ENCODE assay signal across 1 cellular context in the genomic region with DNA sequence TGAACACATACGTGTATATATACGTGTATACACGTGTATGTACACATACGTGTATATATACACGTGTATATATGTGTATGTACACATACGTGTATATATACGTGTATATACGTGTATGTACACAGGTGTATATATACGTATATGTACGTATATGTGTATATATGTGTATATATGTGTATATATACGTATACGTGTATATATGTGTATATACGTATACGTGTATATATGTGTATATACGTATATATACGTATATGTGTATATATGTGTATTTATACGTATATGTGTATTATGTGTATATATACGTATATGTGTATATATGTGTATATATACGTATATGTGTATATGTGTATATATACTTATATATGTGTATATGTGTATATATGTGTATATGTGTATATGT.
TF ChIP-seq lines count a peak whose summit lies in the region.

No MANE protein-coding gene starts in this region.

TF ChIP-seq in K562, 482 proteins besides CTCF, POLR2A, EP300 and RAD21 (continued from another document):
- TF ChIP-seq, protein P1, sequence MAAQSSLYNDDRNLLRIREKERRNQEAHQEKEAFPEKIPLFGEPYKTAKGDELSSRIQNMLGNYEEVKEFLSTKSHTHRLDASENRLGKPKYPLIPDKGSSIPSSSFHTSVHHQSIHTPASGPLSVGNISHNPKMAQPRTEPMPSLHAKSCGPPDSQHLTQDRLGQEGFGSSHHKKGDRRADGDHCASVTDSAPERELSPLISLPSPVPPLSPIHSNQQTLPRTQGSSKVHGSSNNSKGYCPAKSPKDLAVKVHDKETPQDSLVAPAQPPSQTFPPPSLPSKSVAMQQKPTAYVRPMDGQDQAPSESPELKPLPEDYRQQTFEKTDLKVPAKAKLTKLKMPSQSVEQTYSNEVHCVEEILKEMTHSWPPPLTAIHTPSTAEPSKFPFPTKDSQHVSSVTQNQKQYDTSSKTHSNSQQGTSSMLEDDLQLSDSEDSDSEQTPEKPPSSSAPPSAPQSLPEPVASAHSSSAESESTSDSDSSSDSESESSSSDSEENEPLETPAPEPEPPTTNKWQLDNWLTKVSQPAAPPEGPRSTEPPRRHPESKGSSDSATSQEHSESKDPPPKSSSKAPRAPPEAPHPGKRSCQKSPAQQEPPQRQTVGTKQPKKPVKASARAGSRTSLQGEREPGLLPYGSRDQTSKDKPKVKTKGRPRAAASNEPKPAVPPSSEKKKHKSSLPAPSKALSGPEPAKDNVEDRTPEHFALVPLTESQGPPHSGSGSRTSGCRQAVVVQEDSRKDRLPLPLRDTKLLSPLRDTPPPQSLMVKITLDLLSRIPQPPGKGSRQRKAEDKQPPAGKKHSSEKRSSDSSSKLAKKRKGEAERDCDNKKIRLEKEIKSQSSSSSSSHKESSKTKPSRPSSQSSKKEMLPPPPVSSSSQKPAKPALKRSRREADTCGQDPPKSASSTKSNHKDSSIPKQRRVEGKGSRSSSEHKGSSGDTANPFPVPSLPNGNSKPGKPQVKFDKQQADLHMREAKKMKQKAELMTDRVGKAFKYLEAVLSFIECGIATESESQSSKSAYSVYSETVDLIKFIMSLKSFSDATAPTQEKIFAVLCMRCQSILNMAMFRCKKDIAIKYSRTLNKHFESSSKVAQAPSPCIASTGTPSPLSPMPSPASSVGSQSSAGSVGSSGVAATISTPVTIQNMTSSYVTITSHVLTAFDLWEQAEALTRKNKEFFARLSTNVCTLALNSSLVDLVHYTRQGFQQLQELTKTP (IDR thresholded peaks at IDR 0.05; ENCODE audit: low read depth in 1 of 2, partially characterized antibody in 2 of 2) = no peak
- TF ChIP-seq E2F3 (CRISPR knock-in tag; IDR thresholded peaks at IDR 0.05) (no peak), NUFIP1 (IDR thresholded peaks at IDR 0.05; ENCODE audit: partially characterized antibody) (no peak), HMGN3 (IDR thresholded peaks at IDR 0.05; ENCODE audit: borderline replicate concordance, extremely low read depth, insufficient read length, low read depth, low read length) (no peak), ZNF551 (CRISPR knock-in tag; IDR thresholded peaks at IDR 0.05) (no peak), PPARD (CRISPR knock-in tag; IDR thresholded peaks at IDR 0.05) (0 out of 2 replicates have a peak, but pooled peaks have one; percentile 65), NRF1 (conservative IDR thresholded peaks at IDR 0.05 in 1 of 2, IDR thresholded peaks at IDR 0.05 in 1 of 2) (no peak), POLR2AphosphoS2 (IDR thresholded peaks at IDR 0.05; ENCODE audit: low read length) (no peak), ZNF140 (CRISPR knock-in tag; IDR thresholded peaks at IDR 0.05) (peak; percentile 53; the same call in 1 of the 2 replicates), PRPF4 (IDR thresholded peaks at IDR 0.05; ENCODE audit: insufficient read depth, low read depth, low read length, poor library complexity, severe bottlenecking) (no peak), RBM39 (optimal IDR thresholded peaks at IDR 0.05; ENCODE audit: low read depth, low read length) (no peak), BCL6 (CRISPR knock-in tag; IDR thresholded peaks at IDR 0.05) (no peak), DNMT1 (IDR thresholded peaks at IDR 0.05) (no peak), MEF2D (tag; conservative IDR thresholded peaks at IDR 0.05; ENCODE audit: low read depth) (no peak), ZNF274 (IDR thresholded peaks at IDR 0.05; ENCODE audit: borderline replicate concordance, low read depth, low read length) (no peak), CBFA2T3 (IDR thresholded peaks at IDR 0.05) (no peak), EP400 (IDR thresholded peaks at IDR 0.05) (no peak), HEY1 (CRISPR knock-in tag; IDR thresholded peaks at IDR 0.05; ENCODE audit: borderline replicate concordance) (no peak), SMARCA5 (IDR thresholded peaks at IDR 0.05) (no peak), SPI1 (IDR thresholded peaks at IDR 0.05; ENCODE audit: borderline replicate concordance, low read depth, low read length) (no peak), KDM5B (IDR thresholded peaks at IDR 0.05; ENCODE audit: insufficient replicate concordance, low read depth, low read length) (no peak), PHB2 (IDR thresholded peaks at IDR 0.05; ENCODE audit: low read depth) (no peak), ZNF408 (CRISPR knock-in tag; IDR thresholded peaks at IDR 0.05; ENCODE audit: low read depth) (peak; percentile 93), MEIS2 (IDR thresholded peaks at IDR 0.05; ENCODE audit: partially characterized antibody) (no peak), PHTF2 (CRISPR knock-in tag; IDR thresholded peaks at IDR 0.05) (peak; percentile 48; the same call in 1 of the 2 replicates), NFIX (CRISPR knock-in tag; IDR thresholded peaks at IDR 0.05; ENCODE audit: low read depth) (peak; percentile 64), PML (IDR thresholded peaks at IDR 0.05; ENCODE audit: low read length) (no peak), ZNF3 (CRISPR knock-in tag; IDR thresholded peaks at IDR 0.05) (no peak)
- TF ChIP-seq, protein P2, sequence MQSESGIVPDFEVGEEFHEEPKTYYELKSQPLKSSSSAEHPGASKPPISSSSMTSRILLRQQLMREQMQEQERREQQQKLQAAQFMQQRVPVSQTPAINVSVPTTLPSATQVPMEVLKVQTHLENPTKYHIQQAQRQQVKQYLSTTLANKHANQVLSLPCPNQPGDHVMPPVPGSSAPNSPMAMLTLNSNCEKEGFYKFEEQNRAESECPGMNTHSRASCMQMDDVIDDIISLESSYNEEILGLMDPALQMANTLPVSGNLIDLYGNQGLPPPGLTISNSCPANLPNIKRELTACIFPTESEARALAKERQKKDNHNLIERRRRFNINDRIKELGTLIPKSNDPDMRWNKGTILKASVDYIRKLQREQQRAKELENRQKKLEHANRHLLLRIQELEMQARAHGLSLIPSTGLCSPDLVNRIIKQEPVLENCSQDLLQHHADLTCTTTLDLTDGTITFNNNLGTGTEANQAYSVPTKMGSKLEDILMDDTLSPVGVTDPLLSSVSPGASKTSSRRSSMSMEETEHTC (IDR thresholded peaks at IDR 0.05) = no peak
- TF ChIP-seq, protein P3, sequence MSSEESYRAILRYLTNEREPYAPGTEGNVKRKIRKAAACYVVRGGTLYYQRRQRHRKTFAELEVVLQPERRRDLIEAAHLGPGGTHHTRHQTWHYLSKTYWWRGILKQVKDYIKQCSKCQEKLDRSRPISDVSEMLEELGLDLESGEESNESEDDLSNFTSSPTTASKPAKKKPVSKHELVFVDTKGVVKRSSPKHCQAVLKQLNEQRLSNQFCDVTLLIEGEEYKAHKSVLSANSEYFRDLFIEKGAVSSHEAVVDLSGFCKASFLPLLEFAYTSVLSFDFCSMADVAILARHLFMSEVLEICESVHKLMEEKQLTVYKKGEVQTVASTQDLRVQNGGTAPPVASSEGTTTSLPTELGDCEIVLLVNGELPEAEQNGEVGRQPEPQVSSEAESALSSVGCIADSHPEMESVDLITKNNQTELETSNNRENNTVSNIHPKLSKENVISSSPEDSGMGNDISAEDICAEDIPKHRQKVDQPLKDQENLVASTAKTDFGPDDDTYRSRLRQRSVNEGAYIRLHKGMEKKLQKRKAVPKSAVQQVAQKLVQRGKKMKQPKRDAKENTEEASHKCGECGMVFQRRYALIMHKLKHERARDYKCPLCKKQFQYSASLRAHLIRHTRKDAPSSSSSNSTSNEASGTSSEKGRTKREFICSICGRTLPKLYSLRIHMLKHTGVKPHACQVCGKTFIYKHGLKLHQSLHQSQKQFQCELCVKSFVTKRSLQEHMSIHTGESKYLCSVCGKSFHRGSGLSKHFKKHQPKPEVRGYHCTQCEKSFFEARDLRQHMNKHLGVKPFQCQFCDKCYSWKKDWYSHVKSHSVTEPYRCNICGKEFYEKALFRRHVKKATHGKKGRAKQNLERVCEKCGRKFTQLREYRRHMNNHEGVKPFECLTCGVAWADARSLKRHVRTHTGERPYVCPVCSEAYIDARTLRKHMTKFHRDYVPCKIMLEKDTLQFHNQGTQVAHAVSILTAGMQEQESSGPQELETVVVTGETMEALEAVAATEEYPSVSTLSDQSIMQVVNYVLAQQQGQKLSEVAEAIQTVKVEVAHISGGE (CRISPR knock-in tag; IDR thresholded peaks at IDR 0.05) = peak in 1 of 3 experiments; percentile 65; a peak in 1 of 6 replicates
- TF ChIP-seq, protein P4, sequence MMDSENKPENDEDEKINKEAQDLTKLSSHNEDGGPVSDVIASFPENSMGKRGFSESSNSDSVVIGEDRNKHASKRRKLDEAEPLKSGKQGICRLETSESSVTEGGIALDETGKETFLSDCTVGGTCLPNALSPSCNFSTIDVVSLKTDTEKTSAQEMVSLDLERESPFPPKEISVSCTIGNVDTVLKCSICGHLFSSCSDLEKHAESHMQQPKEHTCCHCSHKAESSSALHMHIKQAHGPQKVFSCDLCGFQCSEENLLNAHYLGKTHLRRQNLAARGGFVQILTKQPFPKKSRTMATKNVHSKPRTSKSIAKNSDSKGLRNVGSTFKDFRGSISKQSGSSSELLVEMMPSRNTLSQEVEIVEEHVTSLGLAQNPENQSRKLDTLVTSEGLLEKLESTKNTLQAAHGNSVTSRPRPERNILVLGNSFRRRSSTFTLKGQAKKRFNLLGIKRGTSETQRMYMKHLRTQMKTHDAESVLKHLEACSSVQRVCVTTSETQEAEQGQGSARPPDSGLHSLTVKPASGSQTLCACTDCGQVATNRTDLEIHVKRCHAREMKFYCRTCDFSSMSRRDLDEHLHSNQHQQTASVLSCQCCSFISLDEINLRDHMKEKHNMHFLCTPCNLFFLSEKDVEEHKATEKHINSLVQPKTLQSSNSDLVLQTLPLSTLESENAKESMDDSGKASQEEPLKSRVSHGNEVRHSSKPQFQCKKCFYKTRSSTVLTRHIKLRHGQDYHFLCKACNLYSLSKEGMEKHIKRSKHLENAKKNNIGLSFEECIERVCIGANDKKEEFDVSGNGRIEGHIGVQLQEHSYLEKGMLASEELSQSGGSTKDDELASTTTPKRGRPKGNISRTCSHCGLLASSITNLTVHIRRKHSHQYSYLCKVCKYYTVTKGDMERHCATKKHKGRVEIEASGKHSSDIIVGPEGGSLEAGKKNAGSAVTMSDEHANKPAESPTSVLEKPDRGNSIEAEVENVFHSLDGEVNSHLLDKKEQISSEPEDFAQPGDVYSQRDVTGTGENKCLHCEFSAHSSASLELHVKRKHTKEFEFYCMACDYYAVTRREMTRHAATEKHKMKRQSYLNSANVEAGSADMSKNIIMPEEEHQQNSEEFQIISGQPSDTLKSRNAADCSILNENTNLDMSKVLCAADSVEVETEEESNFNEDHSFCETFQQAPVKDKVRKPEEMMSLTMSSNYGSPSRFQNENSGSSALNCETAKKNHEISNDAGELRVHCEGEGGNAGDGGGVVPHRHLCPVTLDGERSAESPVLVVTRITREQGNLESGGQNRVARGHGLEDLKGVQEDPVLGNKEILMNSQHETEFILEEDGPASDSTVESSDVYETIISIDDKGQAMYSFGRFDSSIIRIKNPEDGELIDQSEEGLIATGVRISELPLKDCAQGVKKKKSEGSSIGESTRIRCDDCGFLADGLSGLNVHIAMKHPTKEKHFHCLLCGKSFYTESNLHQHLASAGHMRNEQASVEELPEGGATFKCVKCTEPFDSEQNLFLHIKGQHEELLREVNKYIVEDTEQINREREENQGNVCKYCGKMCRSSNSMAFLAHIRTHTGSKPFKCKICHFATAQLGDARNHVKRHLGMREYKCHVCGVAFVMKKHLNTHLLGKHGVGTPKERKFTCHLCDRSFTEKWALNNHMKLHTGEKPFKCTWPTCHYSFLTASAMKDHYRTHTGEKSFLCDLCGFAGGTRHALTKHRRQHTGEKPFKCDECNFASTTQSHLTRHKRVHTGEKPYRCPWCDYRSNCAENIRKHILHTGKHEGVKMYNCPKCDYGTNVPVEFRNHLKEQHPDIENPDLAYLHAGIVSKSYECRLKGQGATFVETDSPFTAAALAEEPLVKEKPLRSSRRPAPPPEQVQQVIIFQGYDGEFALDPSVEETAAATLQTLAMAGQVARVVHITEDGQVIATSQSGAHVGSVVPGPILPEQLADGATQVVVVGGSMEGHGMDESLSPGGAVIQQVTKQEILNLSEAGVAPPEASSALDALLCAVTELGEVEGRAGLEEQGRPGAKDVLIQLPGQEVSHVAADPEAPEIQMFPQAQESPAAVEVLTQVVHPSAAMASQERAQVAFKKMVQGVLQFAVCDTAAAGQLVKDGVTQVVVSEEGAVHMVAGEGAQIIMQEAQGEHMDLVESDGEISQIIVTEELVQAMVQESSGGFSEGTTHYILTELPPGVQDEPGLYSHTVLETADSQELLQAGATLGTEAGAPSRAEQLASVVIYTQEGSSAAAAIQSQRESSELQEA (IDR thresholded peaks at IDR 0.05; ENCODE audit: low read depth) = no peak
- TF ChIP-seq, protein P5, sequence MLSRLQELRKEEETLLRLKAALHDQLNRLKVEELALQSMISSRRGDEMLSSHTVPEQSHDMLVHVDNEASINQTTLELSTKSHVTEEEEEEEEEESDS (CRISPR knock-in tag; IDR thresholded peaks at IDR 0.05) = peak; percentile 36; the same call in 1 of the 2 replicates
- TF ChIP-seq, protein P6, sequence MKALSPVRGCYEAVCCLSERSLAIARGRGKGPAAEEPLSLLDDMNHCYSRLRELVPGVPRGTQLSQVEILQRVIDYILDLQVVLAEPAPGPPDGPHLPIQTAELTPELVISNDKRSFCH (CRISPR knock-in tag; IDR thresholded peaks at IDR 0.05) = peak; percentile 67; the same call in 1 of the 2 replicates
- TF ChIP-seq, protein P6 (tag; IDR thresholded peaks at IDR 0.05) = no peak
- TF ChIP-seq, protein P7, sequence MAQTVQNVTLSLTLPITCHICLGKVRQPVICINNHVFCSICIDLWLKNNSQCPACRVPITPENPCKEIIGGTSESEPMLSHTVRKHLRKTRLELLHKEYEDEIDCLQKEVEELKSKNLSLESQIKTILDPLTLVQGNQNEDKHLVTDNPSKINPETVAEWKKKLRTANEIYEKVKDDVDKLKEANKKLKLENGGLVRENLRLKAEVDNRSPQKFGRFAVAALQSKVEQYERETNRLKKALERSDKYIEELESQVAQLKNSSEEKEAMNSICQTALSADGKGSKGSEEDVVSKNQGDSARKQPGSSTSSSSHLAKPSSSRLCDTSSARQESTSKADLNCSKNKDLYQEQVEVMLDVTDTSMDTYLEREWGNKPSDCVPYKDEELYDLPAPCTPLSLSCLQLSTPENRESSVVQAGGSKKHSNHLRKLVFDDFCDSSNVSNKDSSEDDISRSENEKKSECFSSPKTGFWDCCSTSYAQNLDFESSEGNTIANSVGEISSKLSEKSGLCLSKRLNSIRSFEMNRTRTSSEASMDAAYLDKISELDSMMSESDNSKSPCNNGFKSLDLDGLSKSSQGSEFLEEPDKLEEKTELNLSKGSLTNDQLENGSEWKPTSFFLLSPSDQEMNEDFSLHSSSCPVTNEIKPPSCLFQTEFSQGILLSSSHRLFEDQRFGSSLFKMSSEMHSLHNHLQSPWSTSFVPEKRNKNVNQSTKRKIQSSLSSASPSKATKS (CRISPR knock-in tag; IDR thresholded peaks at IDR 0.05) = peak; percentile 84; the same call in 1 of the 2 replicates
